Comparison of ENCODE assay signal across 8 cellular contexts in genomic region chr11:117843666-117844484, GRCh38. TPM values are rescaled to one million over a fixed set of nuclear protein-coding genes. Genes with fewer than 3 reads are reported as not detected.
A peak's percentile ranks its signal among the peaks of the same experiment; 100 is the strongest.
DNase-seq lines count a peak whose midpoint lies in the region; ATAC-seq and TF ChIP-seq lines count a peak whose summit lies in the region.

No MANE protein-coding gene starts in this region.

- no peaks in the 10 kb centered on the region for H3K36me3 Mint-ChIP-seq in activated naive CD4-positive, alpha-beta T cell treated with anti-CD3 and anti-CD28 coated beads for 36 hours (ENCODE audit: low read depth)

- no peak overlapping the region for H3K4me2 ChIP-seq in SK-N-SH
- no peak overlapping the region for H3K4me2 ChIP-seq in trophoblast cell (ENCODE audit: low read length)

- H3K9ac ChIP-seq in SK-N-SH (no peak overlapping the region), trophoblast cell (ENCODE audit: low read length) (no peak overlapping the region)

- TF ChIP-seq RAD21 in Ishikawa (IDR thresholded peaks at IDR 0.05; ENCODE audit: low read depth) (peak; percentile 96), SK-N-SH (IDR thresholded peaks at IDR 0.05; ENCODE audit: low read length) (peak; percentile 91)

- H3K18ac ChIP-seq in trophoblast cell (ENCODE audit: low read length): no peak overlapping the region

- peak; percentile 70 to 83 for ATAC-seq in upper lobe of left lung (ENCODE audit: low FRiP score in 2 of 2)

- H3K27ac ChIP-seq in SK-N-SH (ENCODE audit: low read depth in 2 of 2, low read length in 1 of 2): no peak overlapping the region
- no peak overlapping the region for H3K27ac ChIP-seq in trophoblast cell (ENCODE audit: low read depth, low read length)
- H3K27ac ChIP-seq in upper lobe of left lung: peak overlapping the region in 1 of 4 donors; percentile 14

- TF ChIP-seq CTCF in SK-N-SH (IDR thresholded peaks at IDR 0.05): peak; percentile 96
- TF ChIP-seq CTCF in upper lobe of left lung (IDR thresholded peaks at IDR 0.05): peak; percentile 96 to 99 (median 98)

- no peaks in the 10 kb centered on the region for H3K9me3 Mint-ChIP-seq in activated naive CD4-positive, alpha-beta T cell treated with anti-CD3 and anti-CD28 coated beads for 36 hours

- H3K14ac ChIP-seq in trophoblast cell (ENCODE audit: low read length): no peak overlapping the region

- no peak overlapping the region for H3K23ac ChIP-seq in trophoblast cell (ENCODE audit: low read length)

- CTCF ChIA-PET in SK-N-SH (lab: Yijun Ruan, JAX): interaction anchor here (0.6 to 17.3 kb wide), 58 partner anchors 10 to 418 kb away, joined by 3 to 438 read pairs (median 4); partner anchors contain the start of genes FXYD2, FXYD6 and TMPRSS13
- CTCF ChIA-PET in activated naive CD4-positive, alpha-beta T cell treated with anti-CD3 and anti-CD28 coated beads for 36 hours (lab: Charles Lee): interaction anchor here (0.5 to 7.9 kb wide), 35 partner anchors 10 to 529 kb away, joined by 3 to 147 read pairs (median 4); partner anchors contain the start of gene IL10RA

- H3K4me3 Mint-ChIP-seq in activated naive CD4-positive, alpha-beta T cell treated with anti-CD3 and anti-CD28 coated beads for 36 hours: no peak overlapping the region

- H2AFZ ChIP-seq in SK-N-SH (ENCODE audit: low read depth) (0 out of 2 replicates have a peak overlapping the region, but pooled peaks have one; percentile 59), trophoblast cell (ENCODE audit: insufficient read depth, low read length, poor library complexity) (no peak overlapping the region)

- no peaks in the 10 kb centered on the region for H3K79me1 ChIP-seq in trophoblast cell (ENCODE audit: low read length)

- no peaks in the 10 kb centered on the region; the same call in 1 of the 2 replicates for H3K27me3 ChIP-seq in SK-N-SH (ENCODE audit: insufficient read depth)
- no peaks in the 10 kb centered on the region for H3K27me3 ChIP-seq in trophoblast cell (ENCODE audit: insufficient read depth, low read length)
- H3K27me3 ChIP-seq in upper lobe of left lung: no peaks in the 10 kb centered on the region

- peak; percentile 67 for DNase-seq in DMS153 treated with DMSO at 0.1 percent for 48 hours (lab: John Stamatoyannopoulos, UW; ENCODE audit: unreplicated experiment)
- DNase-seq in SK-N-SH: peak; percentile 74
- DNase-seq in activated naive CD4-positive, alpha-beta T cell treated with anti-CD3 and anti-CD28 coated beads for 36 hours: peak; percentile 90
- peak; percentile 61 for DNase-seq in globus pallidus (ENCODE audit: low spot score)
- DNase-seq in trophoblast cell: peak; percentile 59 to 86
- DNase-seq in upper lobe of left lung: peak; percentile 81 to 82
- DNase-seq in GF-D8 (lab: John Stamatoyannopoulos, UW): no peak

- no peaks in the 10 kb centered on the region for H3K27me3 Mint-ChIP-seq in activated naive CD4-positive, alpha-beta T cell treated with anti-CD3 and anti-CD28 coated beads for 36 hours (ENCODE audit: low read depth)

- H3K27ac Mint-ChIP-seq in activated naive CD4-positive, alpha-beta T cell treated with anti-CD3 and anti-CD28 coated beads for 36 hours: no peak overlapping the region

- H3K4me1 Mint-ChIP-seq in activated naive CD4-positive, alpha-beta T cell treated with anti-CD3 and anti-CD28 coated beads for 36 hours (ENCODE audit: low read depth): no peaks in the 10 kb centered on the region

- H3K4me1 ChIP-seq in SK-N-SH (ENCODE audit: control insufficient read depth in 1 of 2, insufficient read depth in 2 of 2, low read depth in 1 of 2, low read length in 1 of 2): peaks cover 0 to 2% of the 10 kb centered on the region in 2 experiments; a peak in 1 of 4 replicates
- H3K4me1 ChIP-seq in trophoblast cell (ENCODE audit: control insufficient read depth in 1 of 2, insufficient read depth in 2 of 2, low read length in 2 of 2): no peaks in the 10 kb centered on the region
- H3K4me1 ChIP-seq in upper lobe of left lung: peaks cover 0 to 8% (median 7%) of the 10 kb centered on the region in 4 donors

- H4K12ac ChIP-seq in trophoblast cell (ENCODE audit: low read depth, low read length): no peak overlapping the region

- no peaks in the 10 kb centered on the region for H4K20me1 ChIP-seq in SK-N-SH (ENCODE audit: insufficient read depth)

- H3K9me3 ChIP-seq in SK-N-SH (no peaks in the 10 kb centered on the region), trophoblast cell (ENCODE audit: insufficient read depth, low read depth, low read length) (no peaks in the 10 kb centered on the region), upper lobe of left lung (no peaks in the 10 kb centered on the region)

- intact Hi-C loops in activated naive CD4-positive, alpha-beta T cell treated with anti-CD3 and anti-CD28 coated beads for 36 hours (cut with micrococcal nuclease): loop anchor here (1.0 kb wide), 4 partner anchors 21 to 209 kb away; no protein-coding TSS in a partner anchor

- H4K8ac ChIP-seq in trophoblast cell (ENCODE audit: low read depth, low read length): no peak overlapping the region

- no peak overlapping the region for H3K4ac ChIP-seq in trophoblast cell (ENCODE audit: low read depth, low read length)

- no peak overlapping the region for H2BK12ac ChIP-seq in trophoblast cell (ENCODE audit: low read length)

- no peak overlapping the region for H4K91ac ChIP-seq in trophoblast cell (ENCODE audit: low read depth, low read length)

- WGBS in SK-N-SH (ENCODE audit: low lambda C conversion rate): 0% methylated on average over 3 of the region's 9 CpGs
- WGBS in trophoblast cell (ENCODE audit: extremely low coverage, insufficient coverage, insufficient read length): no CpG with 5 or more reads among the region's 9 CpGs
- 0 to 22% methylated on average over 7 to 9 of the region's 9 CpGs for WGBS in upper lobe of left lung, 2 donors

- no peaks in the 10 kb centered on the region for H3F3A ChIP-seq in SK-N-SH (replicated peaks; ENCODE audit: insufficient read depth)

- H3K4me3 ChIP-seq in SK-N-SH (ENCODE audit: low read depth in 2 of 2, low read length in 1 of 2) (no peak overlapping the region; a peak in 1 of 4 replicates), trophoblast cell (ENCODE audit: low read depth, low read length) (no peak overlapping the region), upper lobe of left lung (no peak overlapping the region)

- H3K79me2 ChIP-seq in SK-N-SH (ENCODE audit: insufficient read depth) (no peaks in the 10 kb centered on the region), trophoblast cell (ENCODE audit: control insufficient read depth, insufficient read depth, low read length, poor library complexity) (no peaks in the 10 kb centered on the region)

- H2BK5ac ChIP-seq in trophoblast cell (ENCODE audit: low read depth, low read length, poor library complexity): no peak overlapping the region

- no peak for TF ChIP-seq POLR2A in upper lobe of left lung (IDR thresholded peaks at IDR 0.05)

- H3K36me3 ChIP-seq in SK-N-SH (replicated peaks in 1 of 2; ENCODE audit: control insufficient read depth in 1 of 2, insufficient read depth in 2 of 2, low read length in 1 of 2): no peaks in the 10 kb centered on the region
- H3K36me3 ChIP-seq in trophoblast cell (ENCODE audit: control insufficient read depth in 1 of 2, insufficient read depth in 2 of 2, low read length in 2 of 2): no peaks in the 10 kb centered on the region
- peaks cover 0 to 17% (median 0%) of the 10 kb centered on the region in 4 donors for H3K36me3 ChIP-seq in upper lobe of left lung

- no peaks in the 10 kb centered on the region for H3K9me2 ChIP-seq in SK-N-SH

- H2BK120ac ChIP-seq in trophoblast cell (ENCODE audit: insufficient read depth, low read length, poor library complexity): no peak overlapping the region

- TF ChIP-seq EP300 in Ishikawa (IDR thresholded peaks at IDR 0.05; ENCODE audit: borderline replicate concordance) (no peak), SK-N-SH (IDR thresholded peaks at IDR 0.05; ENCODE audit: borderline replicate concordance in 1 of 2, low read depth in 1 of 2, low read length in 1 of 2) (no peak), upper lobe of left lung (IDR thresholded peaks at IDR 0.05) (no peak)

- H2AK5ac ChIP-seq in trophoblast cell (ENCODE audit: low read length): no peak overlapping the region

- POLR2A ChIA-PET in SK-N-SH (lab: Yijun Ruan, JAX): interaction anchor here (1.0 kb wide), 1 partner anchor 103 kb away, joined by 3 read pairs; no protein-coding TSS in a partner anchor

TF ChIP-seq in Ishikawa, 13 proteins besides CTCF, POLR2A, EP300 and RAD21 (continues in another document):
- no peak for TF ChIP-seq TCF12 (IDR thresholded peaks at IDR 0.05; ENCODE audit: low read depth)

TF ChIP-seq in SK-N-SH, 30 proteins besides CTCF, POLR2A, EP300 and RAD21:
- peak; percentile 99 for TF ChIP-seq SMC3 (IDR thresholded peaks at IDR 0.05; ENCODE audit: low read depth, low read length)
- TF ChIP-seq, protein P1, sequence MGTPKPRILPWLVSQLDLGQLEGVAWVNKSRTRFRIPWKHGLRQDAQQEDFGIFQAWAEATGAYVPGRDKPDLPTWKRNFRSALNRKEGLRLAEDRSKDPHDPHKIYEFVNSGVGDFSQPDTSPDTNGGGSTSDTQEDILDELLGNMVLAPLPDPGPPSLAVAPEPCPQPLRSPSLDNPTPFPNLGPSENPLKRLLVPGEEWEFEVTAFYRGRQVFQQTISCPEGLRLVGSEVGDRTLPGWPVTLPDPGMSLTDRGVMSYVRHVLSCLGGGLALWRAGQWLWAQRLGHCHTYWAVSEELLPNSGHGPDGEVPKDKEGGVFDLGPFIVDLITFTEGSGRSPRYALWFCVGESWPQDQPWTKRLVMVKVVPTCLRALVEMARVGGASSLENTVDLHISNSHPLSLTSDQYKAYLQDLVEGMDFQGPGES (IDR thresholded peaks at IDR 0.05; ENCODE audit: low read depth, low read length): no peak

RNA-seq across cellular contexts. Expression of gene FXYD2, which starts 19.3 kb away (rescaled TPM):
- not detected in 2 replicates for polyA plus RNA-seq in SK-N-SH (2012; rRNA removed)
- polyA plus RNA-seq in SK-N-SH (2012; cell fraction: cytosol; rRNA removed): 0.03 TPM in 1 of 2 replicates, not detected in the other
- polyA plus RNA-seq in SK-N-SH (2012; cell fraction: nucleus; rRNA removed): not detected in 2 replicates
- 1 to 10 TPM in 1 of 2 experiments, not detected in 1; 1.1 TPM for total RNA-seq in activated naive CD4-positive, alpha-beta T cell treated with anti-CD3 and anti-CD28 coated beads for 36 hours
- polyA plus RNA-seq in trophoblast cell (2013): not detected in 2 replicates
- 1 to 10 TPM in 4 of 6 donors, under 1 TPM in 2; 0.15 to 4.5 (median 2.4) TPM for total RNA-seq in upper lobe of left lung

RNA-seq across cellular contexts. Expression of gene FXYD6, which starts 32.6 kb away (rescaled TPM):
- polyA plus RNA-seq in SK-N-SH (2012; rRNA removed): 1.4 and 4.3 TPM in 2 replicates
- polyA plus RNA-seq in SK-N-SH (2012; cell fraction: cytosol; rRNA removed): 2.5 and 4.6 TPM in 2 replicates
- polyA plus RNA-seq in SK-N-SH (2012; cell fraction: nucleus; rRNA removed): 0.56 and 1.6 TPM in 2 replicates
- not detected for total RNA-seq in activated naive CD4-positive, alpha-beta T cell treated with anti-CD3 and anti-CD28 coated beads for 36 hours
- polyA plus RNA-seq in trophoblast cell (2013): 4.7 TPM in 2 replicates
- total RNA-seq in upper lobe of left lung: 10 to 100 TPM; 16.2 to 61.4 (median 33.8) TPM

RNA-seq across cellular contexts. Expression of gene DSCAML1, which starts 46.9 kb away (rescaled TPM):
- polyA plus RNA-seq in SK-N-SH (2012; rRNA removed): not detected in 2 replicates
- under 0.01 TPM in 1 of 2 replicates, not detected in the other for polyA plus RNA-seq in SK-N-SH (2012; cell fraction: cytosol; rRNA removed)
- not detected in 2 replicates for polyA plus RNA-seq in SK-N-SH (2012; cell fraction: nucleus; rRNA removed)
- total RNA-seq in activated naive CD4-positive, alpha-beta T cell treated with anti-CD3 and anti-CD28 coated beads for 36 hours: under 1 TPM; 0.17 to 0.30 TPM
- 0.01 TPM in 1 of 2 replicates, not detected in the other for polyA plus RNA-seq in trophoblast cell (2013)
- total RNA-seq in upper lobe of left lung: 1 to 10 TPM in 3 of 6 donors, under 1 TPM in 3; 0.30 to 3.1 (median 1.3) TPM

Comparison
In these comparisons a context has a peak if more than half of its experiments do, and no peak if none do; other contexts are left out.
1. RNA of gene FXYD6, which starts 32.6 kb away (total RNA-seq): 16.2 to 61.4 TPM in upper lobe of left lung; not detected in activated naive CD4-positive, alpha-beta T cell treated with anti-CD3 and anti-CD28 coated beads for 36 hours; every median in the first group is over 10 times any median in the second.